ENCODE assay signal across 10 cellular contexts in genomic region chr17:55237268-55237667, GRCh38. TPM values are rescaled to one million over a fixed set of nuclear protein-coding genes. Genes with fewer than 3 reads are reported as not detected.
DNase-seq lines count a peak whose midpoint lies in the region; ATAC-seq and TF ChIP-seq lines count a peak whose summit lies in the region.
"Had no signal": no experiment of that assay in that cellular context is flagged by ENCODE, and none has a peak within 500 bp of the region (broad histone marks: within the 10 kb centered on the region; RNA-seq: fewer than 3 reads in every experiment).

No MANE protein-coding gene starts in this region.

- no peaks in the 10 kb centered on the region for H3K36me3 Mint-ChIP-seq in activated T-helper 2 cell treated with anti-CD3 and anti-CD28 coated beads, Interferon-gamma antibody, Interleukin-2, Interleukin-4, amounts not matched to agents 10 μg/mL and 5 μg/mL and 100 μg/mL, durations not matched to agents 14 hours and 24 hours and 36 hours (ENCODE audit: low read depth)
- no peaks in the 10 kb centered on the region for H3K36me3 Mint-ChIP-seq in memory B cell
- H3K36me3 Mint-ChIP-seq: activated naive CD4-positive, alpha-beta T cell treated with anti-CD3 and anti-CD28 coated beads, Interleukin-2, amount 50 U/mL, for 72 hours had no signal

- no peak overlapping the region for H3K4me3 ChIP-seq in AG10803 (ENCODE audit: low read length)

- H3K4me3 Mint-ChIP-seq in activated T-helper 2 cell treated with anti-CD3 and anti-CD28 coated beads, Interferon-gamma antibody, Interleukin-2, Interleukin-4, amounts not matched to agents 10 μg/mL and 5 μg/mL and 100 μg/mL, durations not matched to agents 14 hours and 24 hours and 36 hours (ENCODE audit: low read depth), result peak overlapping the region; percentile 63
- H3K4me3 Mint-ChIP-seq in memory B cell, result peak overlapping the region; percentile 83

- intact Hi-C loops in activated T-helper 2 cell treated with anti-CD3 and anti-CD28 coated beads, Interferon-gamma antibody, Interleukin-2, Interleukin-4, amounts not matched to agents 10 μg/mL and 5 μg/mL and 100 μg/mL, durations not matched to agents 14 hours and 24 hours and 36 hours (cut with micrococcal nuclease), result loop anchor here (2.0 kb wide), 1 partner anchor 268 kb away; the partner anchor contains the start of genes COX11 and STXBP4

- ATAC-seq in memory B cell (ENCODE audit: low read depth), result peak; percentile 44

- peaks cover 17% of the 10 kb centered on the region for H3K4me1 Mint-ChIP-seq in activated T-helper 2 cell treated with anti-CD3 and anti-CD28 coated beads, Interferon-gamma antibody, Interleukin-2, Interleukin-4, amounts not matched to agents 10 μg/mL and 5 μg/mL and 100 μg/mL, durations not matched to agents 14 hours and 24 hours and 36 hours (ENCODE audit: low read depth)
- peaks cover 28% of the 10 kb centered on the region for H3K4me1 Mint-ChIP-seq in memory B cell

- DNase-seq in AG10803 (ENCODE audit: low read depth), result peak; percentile 10
- DNase-seq in GM19238 (ENCODE audit: insufficient read length, low spot score), result peak; percentile 10
- DNase-seq in activated T-helper 2 cell treated with anti-CD3 and anti-CD28 coated beads, Interferon-gamma antibody, Interleukin-2, Interleukin-4, amounts not matched to agents 10 μg/mL and 5 μg/mL and 100 μg/mL, durations not matched to agents 14 hours and 24 hours and 36 hours (ENCODE audit: low spot score), result no peak
- no peak for DNase-seq in memory B cell (ENCODE audit: low spot score in 2 of 2)
- no peak for DNase-seq in NCI-H2107 (lab: John Stamatoyannopoulos, UW)
- no peak for DNase-seq in stimulated activated CD4-positive, alpha-beta T cell treated with anti-CD3 and anti-CD28 coated beads, Interleukin-1b, Interleukin-23, amount 100 ng/mL, for 48 hours
- DNase-seq in NCI-H2227 treated with DMSO at 0.1 percent for 48 hours (lab: John Stamatoyannopoulos, UW), result no peak
- no peak for DNase-seq in NCI-H2196 (lab: John Stamatoyannopoulos, UW; ENCODE audit: unreplicated experiment)
- DNase-seq: NCI-H1930 had no signal

- TF ChIP-seq CTCF in AG10803 (conservative IDR thresholded peaks at IDR 0.05; ENCODE audit: low read length), result no peak

- H3K9me3 Mint-ChIP-seq in activated T-helper 2 cell treated with anti-CD3 and anti-CD28 coated beads, Interferon-gamma antibody, Interleukin-2, Interleukin-4, amounts not matched to agents 10 μg/mL and 5 μg/mL and 100 μg/mL, durations not matched to agents 14 hours and 24 hours and 36 hours, result no peaks in the 10 kb centered on the region
- peaks cover 3% of the 10 kb centered on the region for H3K9me3 Mint-ChIP-seq in memory B cell

- H3K27me3 Mint-ChIP-seq in activated T-helper 2 cell treated with anti-CD3 and anti-CD28 coated beads, Interferon-gamma antibody, Interleukin-2, Interleukin-4, amounts not matched to agents 10 μg/mL and 5 μg/mL and 100 μg/mL, durations not matched to agents 14 hours and 24 hours and 36 hours (ENCODE audit: low read depth), result peaks cover 32% of the 10 kb centered on the region
- peaks cover 13% of the 10 kb centered on the region for H3K27me3 Mint-ChIP-seq in memory B cell

- H3K27ac Mint-ChIP-seq in activated T-helper 2 cell treated with anti-CD3 and anti-CD28 coated beads, Interferon-gamma antibody, Interleukin-2, Interleukin-4, amounts not matched to agents 10 μg/mL and 5 μg/mL and 100 μg/mL, durations not matched to agents 14 hours and 24 hours and 36 hours, result no peak overlapping the region
- H3K27ac Mint-ChIP-seq in memory B cell, result no peak overlapping the region

RNA-seq across cellular contexts. Expression of gene HLF, which starts 27.5 kb away (rescaled TPM):
- 4.5 and 5.1 TPM in 2 replicates for total RNA-seq in activated T-helper 2 cell treated with anti-CD3 and anti-CD28 coated beads, Interferon-gamma antibody, Interleukin-2, Interleukin-4, amounts not matched to agents 10 μg/mL and 5 μg/mL and 100 μg/mL, durations not matched to agents 14 hours and 24 hours and 36 hours

Comparison
In these comparisons a context has a peak if more than half of its experiments do, and no peak if none do; other contexts are left out.
1. DNase-seq: peak in AG10803 (single experiment) and GM19238 (single experiment); none in activated T-helper 2 cell treated with anti-CD3 and anti-CD28 coated beads, Interferon-gamma antibody, Interleukin-2, Interleukin-4, amounts not matched to agents 10 μg/mL and 5 μg/mL and 100 μg/mL, durations not matched to agents 14 hours and 24 hours and 36 hours (single experiment), memory B cell (0 of 2), NCI-H2107 (single experiment), stimulated activated CD4-positive, alpha-beta T cell treated with anti-CD3 and anti-CD28 coated beads, Interleukin-1b, Interleukin-23, amount 100 ng/mL, for 48 hours (single experiment), NCI-H2227 treated with DMSO at 0.1 percent for 48 hours (single experiment) and NCI-H2196 (single experiment).